In genomic region chr4:141229408-141230101, GRCh38 we compare ENCODE assay signal across 13 cellular contexts. TPM values are rescaled to one million over a fixed set of nuclear protein-coding genes. Genes with fewer than 3 reads are reported as not detected.
DNase-seq lines count a peak whose midpoint lies in the region; ATAC-seq and TF ChIP-seq lines count a peak whose summit lies in the region.
"Had no signal": no experiment of that assay in that cellular context is flagged by ENCODE, and none has a peak within 500 bp of the region (broad histone marks: within the 10 kb centered on the region; RNA-seq: fewer than 3 reads in every experiment).

No MANE protein-coding gene starts in this region.

- ATAC-seq in GM18498 (IDR thresholded peaks at IDR 0.05; ENCODE audit: unreplicated experiment), result peak; percentile 76
- ATAC-seq in GM19372 (IDR thresholded peaks at IDR 0.05; ENCODE audit: low read depth, unreplicated experiment), result peak; percentile 65
- ATAC-seq in HG02870 (IDR thresholded peaks at IDR 0.05; ENCODE audit: unreplicated experiment), result peak; percentile 87

- H3K27me3 Mint-ChIP-seq in CD14-positive monocyte (ENCODE audit: low read depth in 3 of 3), result no peaks in the 10 kb centered on the region
- H3K27me3 Mint-ChIP-seq: activated CD4-positive, alpha-beta memory T cell treated with anti-CD3 and anti-CD28 coated beads, Interleukin-2, amount 10 ng/mL, durations not matched to agents 7 days and 5 days had no signal

- H3K9me3 Mint-ChIP-seq in CD14-positive monocyte, result peaks cover 0 to 2% (median 0%) of the 10 kb centered on the region in 7 donors
- H3K9me3 Mint-ChIP-seq: activated CD4-positive, alpha-beta memory T cell treated with anti-CD3 and anti-CD28 coated beads, Interleukin-2, amount 10 ng/mL, durations not matched to agents 7 days and 5 days had no signal

- peak overlapping the region in 2 of 7 donors; percentile 3 to 33 for H3K27ac Mint-ChIP-seq in CD14-positive monocyte
- H3K27ac Mint-ChIP-seq: activated CD4-positive, alpha-beta memory T cell treated with anti-CD3 and anti-CD28 coated beads, Interleukin-2, amount 10 ng/mL, durations not matched to agents 7 days and 5 days had no signal

- intact Hi-C loops in CD14-positive monocyte (cut with micrococcal nuclease), result loop anchor here in 1 of 2 donors (10.0 kb wide), 1 partner anchor 1955 kb away; the partner anchor contains the start of gene USP38

- TF ChIP-seq CTCF in CD14-positive monocyte (IDR thresholded peaks at IDR 0.05), result no peak

- H3K4me1 Mint-ChIP-seq in CD14-positive monocyte, result no peaks in the 10 kb centered on the region

- DNase-seq in HPDE6-E6E7 (ENCODE audit: extremely low spot score) (peak; percentile 7), CD14-positive monocyte (ENCODE audit: low spot score) (no peak), GM19240 (ENCODE audit: insufficient read length, low spot score) (no peak), NCI-H1930 (lab: John Stamatoyannopoulos, UW) (no peak)
- DNase-seq in stimulated activated CD4-positive, alpha-beta T cell treated with anti-CD3 and anti-CD28 coated beads, Interleukin-15, amount 100 ng/mL, for 24 hours, result no peak
- DNase-seq: activated CD4-positive, alpha-beta memory T cell treated with anti-CD3 and anti-CD28 coated beads, Interleukin-2, amount 10 ng/mL, durations not matched to agents 7 days and 5 days; adrenal gland; BE2C; cortex of kidney; tibial artery had no signal

- peaks cover 75 to 92% of the 10 kb centered on the region in 2 donors for H3K36me3 Mint-ChIP-seq in CD14-positive monocyte

- H3K4me3 Mint-ChIP-seq in CD14-positive monocyte, result no peak overlapping the region
- H3K4me3 Mint-ChIP-seq: activated CD4-positive, alpha-beta memory T cell treated with anti-CD3 and anti-CD28 coated beads, Interleukin-2, amount 10 ng/mL, durations not matched to agents 7 days and 5 days had no signal

RNA-seq across cellular contexts. Expression of gene ZNF330, which starts 8.9 kb away (rescaled TPM):
- polyA plus RNA-seq in CD14-positive monocyte, result 10 to 100 TPM; 21.6 to 27.7 TPM
